ENCODE assay signal across 9 cellular contexts in genomic region chr14:72894623-72895378, GRCh38. TPM values are rescaled to one million over a fixed set of nuclear protein-coding genes. Genes with fewer than 3 reads are reported as not detected.
A peak's percentile ranks its signal among the peaks of the same experiment; 100 is the strongest.
DNase-seq lines count a peak whose midpoint lies in the region; ATAC-seq and TF ChIP-seq lines count a peak whose summit lies in the region.
"Had no signal": no experiment of that assay in that cellular context is flagged by ENCODE, and none has a peak within 500 bp of the region (broad histone marks: within the 10 kb centered on the region; RNA-seq: fewer than 3 reads in every experiment).

No MANE protein-coding gene starts in this region.

- intact Hi-C loops in lower leg skin (cut with DNase I; ENCODE audit: low total_unique reads) = no loop called here
- intact Hi-C loops in thyroid gland (cut with DNase I) = loop anchor here (10.0 kb wide), 1 partner anchor 50 kb away; no protein-coding TSS in a partner anchor

- peak overlapping the region; percentile 62 for H3K9ac ChIP-seq in OCI-LY3 (ENCODE audit: low read length)

- no peaks in the 10 kb centered on the region for H4K20me1 ChIP-seq in OCI-LY3 (ENCODE audit: insufficient read depth, low read length)

- H3K4me3 ChIP-seq in GM06990 (replicated peaks; ENCODE audit: low read depth, low read length) (peak overlapping the region; percentile 81), OCI-LY3 (ENCODE audit: low read length) (peak overlapping the region; percentile 91), lower leg skin (ENCODE audit: low read depth, poor library complexity, severe bottlenecking) (peak overlapping the region; percentile 26), thyroid gland (replicated peaks in 1 of 3) (peak overlapping the region; percentile 13 to 77 (median 57))

- peak; percentile 22 for DNase-seq in GM06990 (ENCODE audit: extremely low read depth, insufficient read length)
- DNase-seq in cerebellar cortex (ENCODE audit: low spot score) = peak; percentile 49
- no peak for DNase-seq in lower leg skin (ENCODE audit: low spot score in 2 of 2)
- peak in 1 of 2 donors; percentile 28 for DNase-seq in thyroid gland
- no peak for DNase-seq in G401 (ENCODE audit: low spot score)
- no peak for DNase-seq in stimulated activated CD4-positive, alpha-beta T cell treated with anti-CD3 and anti-CD28 coated beads, Interleukin-12 subunit alpha, Interleukin-12 subunit beta, amount 100 ng/mL, for 4 hours

- TF ChIP-seq POLR2A in lower leg skin (IDR thresholded peaks at IDR 0.05) (no peak), thyroid gland (IDR thresholded peaks at IDR 0.05) (no peak)

- in situ Hi-C loops in G401 (cut with HindIII; ENCODE audit: low sequenced_read_pairs) = no loop called here

- H3K9me3 ChIP-seq in OCI-LY3 (ENCODE audit: insufficient read depth, low read length) = no peaks in the 10 kb centered on the region
- H3K9me3 ChIP-seq in thyroid gland = no peaks in the 10 kb centered on the region

- H3K4me1 ChIP-seq in OCI-LY3 (ENCODE audit: low read length) (peaks cover 34% of the 10 kb centered on the region), thyroid gland (peaks cover 3 to 20% of the 10 kb centered on the region in 2 donors)

- peak overlapping the region; percentile 100 for H3K4me2 ChIP-seq in OCI-LY3 (ENCODE audit: low read length)

- H2AFZ ChIP-seq in OCI-LY3 (ENCODE audit: low read depth, low read length) = peak overlapping the region; percentile 85

- H3K79me2 ChIP-seq in OCI-LY3 (ENCODE audit: low read length) = peaks cover 33% of the 10 kb centered on the region

- H3K36me3 ChIP-seq in GM06990 (ENCODE audit: control insufficient read depth, insufficient read depth, low read length) (no peaks in the 10 kb centered on the region), OCI-LY3 (replicated peaks; ENCODE audit: low read depth, low read length) (no peaks in the 10 kb centered on the region), thyroid gland (no peaks in the 10 kb centered on the region)

- TF ChIP-seq CTCF in GM06990 (IDR thresholded peaks at IDR 0.05; ENCODE audit: insufficient read depth, low read length, poor library complexity, severe bottlenecking) (no peak), OCI-LY3 (IDR thresholded peaks at IDR 0.05; ENCODE audit: low read depth, low read length) (no peak), lower leg skin (IDR thresholded peaks at IDR 0.05) (no peak), thyroid gland (IDR thresholded peaks at IDR 0.05) (no peak)

- no peak overlapping the region for H3K27ac ChIP-seq in OCI-LY3 (ENCODE audit: low read length)
- H3K27ac ChIP-seq in thyroid gland = no peak overlapping the region
- H3K27ac ChIP-seq: VCaP had no signal

- H3K27me3 ChIP-seq in GM06990 (replicated peaks; ENCODE audit: control insufficient read depth, insufficient read depth, low read length) (no peaks in the 10 kb centered on the region), OCI-LY3 (ENCODE audit: low read depth, low read length) (no peaks in the 10 kb centered on the region), thyroid gland (no peaks in the 10 kb centered on the region)

- ATAC-seq in HG02678 (IDR thresholded peaks at IDR 0.05; ENCODE audit: unreplicated experiment) = no peak

- 4 to 5% methylated on average over 25 of the region's 25 CpGs for WGBS in lower leg skin, 2 donors
- WGBS in thyroid gland, 2 donors = 5 to 8% methylated on average over 25 of the region's 25 CpGs

RNA-seq across cellular contexts. Expression of gene DPF3, which starts 0.9 kb away (rescaled TPM):
- total RNA-seq in lower leg skin = 1 to 10 TPM; 1.1 to 4.7 (median 1.8) TPM
- total RNA-seq in thyroid gland = 1 to 10 TPM in 2 of 4 donors, under 1 TPM in 2; 0.27 to 3.3 (median 1.3) TPM
- not detected in 2 replicates for total RNA-seq in G401 (2014; rRNA removed; shearing (Covaris generic))

RNA-seq across cellular contexts. Expression of gene DCAF4, which starts 31.5 kb away (rescaled TPM):
- 10 to 100 TPM; 24.0 to 40.5 (median 35.8) TPM for total RNA-seq in lower leg skin
- total RNA-seq in thyroid gland = 10 to 100 TPM; 29.0 to 45.0 (median 36.7) TPM
- total RNA-seq in G401 (2014; rRNA removed; shearing (Covaris generic)) = 17.0 and 24.8 TPM in 2 replicates

Comparison
In these comparisons a context has a peak if more than half of its experiments do, and no peak if none do; other contexts are left out.
1. DNase-seq: peak in GM06990 (single experiment) and cerebellar cortex (single experiment); none in lower leg skin (0 of 2), G401 (single experiment) and stimulated activated CD4-positive, alpha-beta T cell treated with anti-CD3 and anti-CD28 coated beads, Interleukin-12 subunit alpha, Interleukin-12 subunit beta, amount 100 ng/mL, for 4 hours (single experiment).
2. H3K4me3 ChIP-seq: peak in every context shown above with its lines; median percentile 91 in OCI-LY3; 81 in GM06990; 57 in thyroid gland; 26 in lower leg skin.